In the genomic region with DNA sequence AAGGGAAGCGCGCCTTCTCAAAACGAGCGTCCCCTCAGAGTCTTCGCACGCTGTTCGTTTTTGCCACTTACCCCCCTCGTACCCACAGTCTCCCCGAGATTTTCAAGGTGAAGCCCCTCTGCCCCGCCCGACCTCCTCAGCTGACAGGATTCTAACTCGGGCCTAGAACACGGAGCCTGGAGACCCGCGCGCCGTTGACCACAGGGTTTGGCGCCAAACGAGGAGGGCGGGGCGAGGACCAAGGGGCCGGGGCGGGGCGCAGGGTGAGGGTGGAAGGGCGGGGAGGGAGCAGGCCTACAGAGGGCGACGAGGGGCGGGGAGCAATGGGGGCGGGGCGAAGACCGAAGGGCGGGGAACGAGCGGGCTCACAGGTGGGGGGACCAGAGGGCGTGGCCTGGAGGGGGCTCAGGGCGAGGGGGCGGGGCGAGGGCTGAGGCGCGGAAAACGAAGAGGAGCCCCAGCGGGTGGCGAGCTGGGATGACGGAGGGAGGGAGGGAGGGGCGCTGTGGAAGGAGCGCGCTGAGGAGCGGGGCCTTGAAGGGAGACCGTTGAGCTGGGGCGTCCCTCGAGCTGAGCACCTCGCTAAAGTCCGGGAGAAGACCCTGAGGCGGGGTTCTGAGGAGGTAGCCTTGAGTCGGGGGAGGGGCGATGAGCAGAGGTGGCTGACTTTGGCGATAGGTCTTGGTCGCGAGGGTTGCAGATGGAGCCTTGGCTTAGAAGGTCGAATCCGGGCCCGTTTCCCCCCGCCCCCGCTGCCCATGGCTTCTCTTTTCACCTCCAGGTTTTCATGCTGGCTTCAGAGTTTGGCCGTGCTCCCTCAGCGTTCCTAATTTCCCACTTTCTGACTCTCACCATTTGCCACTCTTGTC, we compare ENCODE assay signal across 8 cellular contexts. TPM values are rescaled to one million over a fixed set of nuclear protein-coding genes. Genes with fewer than 3 reads are reported as not detected.
DNase-seq lines count a peak whose midpoint lies in the region; ATAC-seq and TF ChIP-seq lines count a peak whose summit lies in the region.

A gene with protein sequence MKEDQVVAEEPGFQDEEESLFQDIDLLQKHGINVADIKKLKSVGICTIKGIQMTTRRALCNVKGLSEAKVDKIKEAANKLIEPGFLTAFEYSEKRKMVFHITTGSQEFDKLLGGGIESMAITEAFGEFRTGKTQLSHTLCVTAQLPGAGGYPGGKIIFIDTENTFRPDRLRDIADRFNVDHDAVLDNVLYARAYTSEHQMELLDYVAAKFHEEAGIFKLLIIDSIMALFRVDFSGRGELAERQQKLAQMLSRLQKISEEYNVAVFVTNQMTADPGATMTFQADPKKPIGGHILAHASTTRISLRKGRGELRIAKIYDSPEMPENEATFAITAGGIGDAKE (minus strand): TSS at position 212 of the 869 bp plus-strand sequence. CDS start 1,927 bp downstream, outside the sequence.

- peaks cover 4% of the 10 kb centered on the region for H3K36me3 Mint-ChIP-seq in T-helper 2 cell treated with Interferon-gamma antibody and Interleukin-4, amounts not matched to agents 5 μg/mL and 100 μg/mL, for 36 hours (ENCODE audit: low read depth)

- H3K9me3 ChIP-seq in right atrium auricular region (no peaks in the 10 kb centered on the region), prostate gland (no peaks in the 10 kb centered on the region), upper lobe of right lung (no peaks in the 10 kb centered on the region)

- H3K4me1 ChIP-seq in right atrium auricular region = peaks cover 0 to 10% of the 10 kb centered on the region in 2 donors
- no peaks in the 10 kb centered on the region for H3K4me1 ChIP-seq in prostate gland (replicated peaks)
- peaks cover 6% of the 10 kb centered on the region for H3K4me1 ChIP-seq in upper lobe of right lung

- peak within 1 kb of the TSS; percentile 86 for H3K27ac ChIP-seq in angular gyrus (ENCODE audit: low read depth, low read length)
- H3K27ac ChIP-seq in right atrium auricular region = peak within 1 kb of the TSS; percentile 91
- H3K27ac ChIP-seq in prostate gland = peak within 1 kb of the TSS; percentile 76 to 82
- no peak within 1 kb of the TSS for H3K27ac ChIP-seq in upper lobe of right lung

- H3K9me3 Mint-ChIP-seq in T-helper 2 cell treated with Interferon-gamma antibody and Interleukin-4, amounts not matched to agents 5 μg/mL and 100 μg/mL, for 36 hours = no peaks in the 10 kb centered on the region

- H3K4me3 Mint-ChIP-seq in T-helper 2 cell treated with Interferon-gamma antibody and Interleukin-4, amounts not matched to agents 5 μg/mL and 100 μg/mL, for 36 hours = peak within 1 kb of the TSS; percentile 96

- intact Hi-C loops in prostate gland (cut with DNase I) = loop anchor here (2.0 to 5.0 kb wide), 3 partner anchors 63 to 518 kb away; a partner anchor contains a TSS
- intact Hi-C loops in upper lobe of right lung (cut with DNase I) = loop anchor here (5.0 kb wide), 1 partner anchor 518 kb away; no protein-coding TSS in a partner anchor

- no peaks in the 10 kb centered on the region for H3K36me3 ChIP-seq in right atrium auricular region
- no peaks in the 10 kb centered on the region for H3K36me3 ChIP-seq in prostate gland
- H3K36me3 ChIP-seq in upper lobe of right lung = no peaks in the 10 kb centered on the region

- H3K27ac Mint-ChIP-seq in T-helper 2 cell treated with Interferon-gamma antibody and Interleukin-4, amounts not matched to agents 5 μg/mL and 100 μg/mL, for 36 hours = peak within 1 kb of the TSS; percentile 99

- TF ChIP-seq POLR2A in prostate gland (IDR thresholded peaks at IDR 0.05) = peak; percentile 54

- no peaks in the 10 kb centered on the region for H3K27me3 Mint-ChIP-seq in T-helper 2 cell treated with Interferon-gamma antibody and Interleukin-4, amounts not matched to agents 5 μg/mL and 100 μg/mL, for 36 hours (ENCODE audit: low read depth)

- H3K4me1 Mint-ChIP-seq in T-helper 2 cell treated with Interferon-gamma antibody and Interleukin-4, amounts not matched to agents 5 μg/mL and 100 μg/mL, for 36 hours (ENCODE audit: low read depth) = peaks cover 17% of the 10 kb centered on the region

- 2% methylated on average over 53 of the region's 66 CpGs for WGBS in prostate gland

- no peaks in the 10 kb centered on the region for H3K27me3 ChIP-seq in right atrium auricular region
- H3K27me3 ChIP-seq in prostate gland (replicated peaks; ENCODE audit: insufficient read depth) = no peaks in the 10 kb centered on the region
- H3K27me3 ChIP-seq in upper lobe of right lung = no peaks in the 10 kb centered on the region

- H3K4me3 ChIP-seq in right atrium auricular region (peak within 1 kb of the TSS; percentile 73), prostate gland (peak within 1 kb of the TSS; percentile 53 to 54), upper lobe of right lung (peak within 1 kb of the TSS; percentile 59)

- DNase-seq in COLO829 (ENCODE audit: low spot score) (peak; percentile 94), GOT3 (lab: John Stamatoyannopoulos, UW) (peak; percentile 85), NCI-H1436 treated with DMSO at 0.1 percent for 48 hours (lab: John Stamatoyannopoulos, UW) (peak; percentile 33), right atrium auricular region (ENCODE audit: low spot score) (peak; percentile 88), prostate gland (ENCODE audit: low spot score) (peak; percentile 93), upper lobe of right lung (peak; percentile 97)
- DNase-seq in T-helper 2 cell treated with Interferon-gamma antibody and Interleukin-4, amounts not matched to agents 5 μg/mL and 100 μg/mL, for 36 hours (ENCODE audit: low spot score) = peak; percentile 84

- no peak for TF ChIP-seq CTCF in right atrium auricular region (IDR thresholded peaks at IDR 0.05)
- TF ChIP-seq CTCF in prostate gland (IDR thresholded peaks at IDR 0.05) = no peak
- no peak for TF ChIP-seq CTCF in upper lobe of right lung (IDR thresholded peaks at IDR 0.05)

- peak; percentile 99 for ATAC-seq in upper lobe of right lung

RNA-seq across cellular contexts. Expression of the gene that starts here (rescaled TPM):
- total RNA-seq in right atrium auricular region = 10 to 100 TPM in 1 of 2 donors, under 1 TPM in 1; 0.82 to 16.3 TPM
- total RNA-seq in prostate gland = 1 to 10 TPM in 1 of 2 donors, under 1 TPM in 1; 0.23 to 3.2 TPM
- total RNA-seq in upper lobe of right lung = not detected

Comparison
In these comparisons a context has a peak if more than half of its experiments do, and no peak if none do; other contexts are left out.
1. Peak in DNase-seq, ATAC-seq and H3K4me3 ChIP-seq in upper lobe of right lung; RNA of the gene not detected or under 1 TPM.
2. DNase-seq: peak in every context shown above with its lines; median percentile 97 in upper lobe of right lung; 94 in COLO829; 93 in prostate gland; 88 in right atrium auricular region; 85 in GOT3; 84 in T-helper 2 cell treated with Interferon-gamma antibody and Interleukin-4, amounts not matched to agents 5 μg/mL and 100 μg/mL, for 36 hours; 33 in NCI-H1436 treated with DMSO at 0.1 percent for 48 hours.